ENCODE assay signal across 16 cellular contexts in genomic region chr19:55391702-55392615, GRCh38. TPM values are rescaled to one million over a fixed set of nuclear protein-coding genes. Genes with fewer than 3 reads are reported as not detected.
DNase-seq lines count a peak whose midpoint lies in the region; ATAC-seq, FAIRE-seq and TF ChIP-seq lines count a peak whose summit lies in the region.
"Had no signal": no experiment of that assay in that cellular context is flagged by ENCODE, and none has a peak within 500 bp of the region (broad histone marks: within the 10 kb centered on the region; RNA-seq: fewer than 3 reads in every experiment).

No MANE protein-coding gene starts in this region.

- peaks cover 36 to 41% of the 10 kb centered on the region in 2 experiments for H3K36me3 ChIP-seq in SK-N-SH (replicated peaks in 1 of 2; ENCODE audit: control insufficient read depth in 1 of 2, insufficient read depth in 2 of 2, low read length in 1 of 2)

- 86% methylated on average over 17 of the region's 18 CpGs for WGBS in SK-N-SH (ENCODE audit: low lambda C conversion rate)

- no peak overlapping the region for H3K4me2 ChIP-seq in SK-N-SH

- no peak overlapping the region for H3K4me3 Mint-ChIP-seq in natural killer cell treated with Interleukin-12 subunit alpha and Interleukin-12 subunit beta and Interleukin-15 and Interleukin-18, amount 100 ng/mL, for 72 hours
- H3K4me3 Mint-ChIP-seq in natural killer cell = no peak overlapping the region

- peak; percentile 35 for DNase-seq in natural killer cell treated with Interleukin-12 subunit alpha and Interleukin-12 subunit beta and Interleukin-15 and Interleukin-18, amount 100 ng/mL, for 72 hours (ENCODE audit: low spot score)
- DNase-seq in natural killer cell (no peak), SK-N-SH (peak; percentile 25), fibroblast of mammary gland (ENCODE audit: low read depth) (peak; percentile 80), globus pallidus (ENCODE audit: low spot score) (no peak), RCC 7860 (ENCODE audit: low spot score) (no peak)
- DNase-seq: activated CD4-positive, alpha-beta T cell treated with anti-CD3 and anti-CD28 coated beads, Interleukin-2, amount 50 U/mL, for 4 hours; NCI-H1436; NCI-H510A had no signal

- peaks cover 42% of the 10 kb centered on the region for H3F3A ChIP-seq in SK-N-SH (replicated peaks; ENCODE audit: insufficient read depth)

- ATAC-seq in natural killer cell treated with Interleukin-12 subunit alpha and Interleukin-12 subunit beta and Interleukin-15 and Interleukin-18, amount 100 ng/mL, for 72 hours = no peak
- ATAC-seq in natural killer cell (no peak), GM19452 (IDR thresholded peaks at IDR 0.05; ENCODE audit: unreplicated experiment) (no peak), GM21390 (IDR thresholded peaks at IDR 0.05; ENCODE audit: unreplicated experiment) (no peak)

- no peaks in the 10 kb centered on the region for H3K36me3 Mint-ChIP-seq in natural killer cell treated with Interleukin-12 subunit alpha and Interleukin-12 subunit beta and Interleukin-15 and Interleukin-18, amount 100 ng/mL, for 72 hours
- no peaks in the 10 kb centered on the region for H3K36me3 Mint-ChIP-seq in natural killer cell

- no peaks in the 10 kb centered on the region for H3K9me3 Mint-ChIP-seq in natural killer cell treated with Interleukin-12 subunit alpha and Interleukin-12 subunit beta and Interleukin-15 and Interleukin-18, amount 100 ng/mL, for 72 hours
- no peaks in the 10 kb centered on the region for H3K9me3 Mint-ChIP-seq in natural killer cell

- no peak for TF ChIP-seq CTCF in natural killer cell (IDR thresholded peaks at IDR 0.05)
- no peak for TF ChIP-seq CTCF in SK-N-SH (IDR thresholded peaks at IDR 0.05)
- no peak for TF ChIP-seq CTCF in fibroblast of mammary gland (conservative IDR thresholded peaks at IDR 0.05; ENCODE audit: control insufficient read depth, insufficient read depth, low read depth, low read length)

- H3K4me1 ChIP-seq in SK-N-SH (ENCODE audit: control insufficient read depth in 1 of 2, insufficient read depth in 2 of 2, low read depth in 1 of 2, low read length in 1 of 2) = peaks cover 19 to 40% of the 10 kb centered on the region in 2 experiments; a peak in 3 of 4 replicates

- intact Hi-C loops in natural killer cell (cut with micrococcal nuclease) = no loop called here

- H3K27me3 ChIP-seq in SK-N-SH (ENCODE audit: insufficient read depth) = no peaks in the 10 kb centered on the region
- H3K27me3 ChIP-seq: cardiac muscle cell had no signal

- no peak for TF ChIP-seq RAD21 in SK-N-SH (IDR thresholded peaks at IDR 0.05; ENCODE audit: low read length)

- H3K9me3 ChIP-seq in SK-N-SH = no peaks in the 10 kb centered on the region

- no peak overlapping the region for H3K27ac ChIP-seq in SK-N-SH (ENCODE audit: low read depth in 2 of 2, low read length in 1 of 2)
- H3K27ac ChIP-seq: cardiac muscle cell, parathyroid adenoma had no signal

- H3K9ac ChIP-seq in SK-N-SH = no peak overlapping the region
- H3K9ac ChIP-seq: parathyroid adenoma had no signal

- no peak for TF ChIP-seq EP300 in SK-N-SH (IDR thresholded peaks at IDR 0.05; ENCODE audit: borderline replicate concordance in 1 of 2, low read depth in 1 of 2, low read length in 1 of 2)

- no peak for FAIRE-seq in RCC 7860 (lab: Jason Lieb, UNC)
- FAIRE-seq: urothelium cell line had no signal

- no peaks in the 10 kb centered on the region for H3K9me2 ChIP-seq in SK-N-SH

- peaks cover 36% of the 10 kb centered on the region for H3K79me2 ChIP-seq in SK-N-SH (ENCODE audit: insufficient read depth)

- CTCF ChIA-PET in SK-N-SH (lab: Yijun Ruan, JAX) = interaction anchor here (0.5 to 1.8 kb wide), 4 partner anchors 11 to 112 kb away, joined by 3 to 5 read pairs (median 3); no protein-coding TSS in a partner anchor

- POLR2A ChIA-PET in SK-N-SH (lab: Yijun Ruan, JAX) = interaction anchor here (1.6 to 4.5 kb wide), 2 partner anchors 8 to 15 kb away, joined by 8 to 33 read pairs; partner anchors contain the start of gene UBE2S

- no peak overlapping the region for H2AFZ ChIP-seq in SK-N-SH (ENCODE audit: low read depth)
- H2AFZ ChIP-seq: parathyroid adenoma had no signal

- H3K27me3 Mint-ChIP-seq in natural killer cell treated with Interleukin-12 subunit alpha and Interleukin-12 subunit beta and Interleukin-15 and Interleukin-18, amount 100 ng/mL, for 72 hours = no peaks in the 10 kb centered on the region
- no peaks in the 10 kb centered on the region for H3K27me3 Mint-ChIP-seq in natural killer cell (ENCODE audit: low read depth in 2 of 2)

- peaks cover 20 to 27% of the 10 kb centered on the region in 2 donors for H3K4me1 Mint-ChIP-seq in natural killer cell treated with Interleukin-12 subunit alpha and Interleukin-12 subunit beta and Interleukin-15 and Interleukin-18, amount 100 ng/mL, for 72 hours (ENCODE audit: low read depth in 2 of 2)
- peaks cover 17 to 37% of the 10 kb centered on the region in 2 donors for H3K4me1 Mint-ChIP-seq in natural killer cell

- H4K20me1 ChIP-seq in SK-N-SH (ENCODE audit: insufficient read depth) = peaks cover 55% of the 10 kb centered on the region

- H3K4me3 ChIP-seq in SK-N-SH (ENCODE audit: low read depth in 2 of 2, low read length in 1 of 2) (no peak overlapping the region), fibroblast of mammary gland (ENCODE audit: control insufficient read depth, low read depth, low read length) (no peak overlapping the region)
- H3K4me3 ChIP-seq: cardiac muscle cell had no signal

- no peak overlapping the region for H3K27ac Mint-ChIP-seq in natural killer cell treated with Interleukin-12 subunit alpha and Interleukin-12 subunit beta and Interleukin-15 and Interleukin-18, amount 100 ng/mL, for 72 hours
- H3K27ac Mint-ChIP-seq in natural killer cell = no peak overlapping the region

TF ChIP-seq in SK-N-SH, 30 proteins besides CTCF, POLR2A, EP300 and RAD21:
- no peak for TF ChIP-seq YY1 (IDR thresholded peaks at IDR 0.05; ENCODE audit: low read depth)

RNA-seq across cellular contexts. Expression of gene RPL28, which starts 6.2 kb away (rescaled TPM):
- 1,000 to 10,000 TPM; 1,106 to 1,518 TPM for total RNA-seq in natural killer cell treated with Interleukin-12 subunit alpha and Interleukin-12 subunit beta and Interleukin-15 and Interleukin-18, amount 100 ng/mL, for 72 hours
- total RNA-seq in natural killer cell = 1,000 to 10,000 TPM; 1,373 to 1,704 (median 1,679) TPM
- 2,297 and 2,368 TPM in 2 replicates for polyA plus RNA-seq in SK-N-SH (2012; rRNA removed)
- polyA plus RNA-seq in SK-N-SH (2012; cell fraction: cytosol; rRNA removed) = 721 and 1,465 TPM in 2 replicates
- polyA plus RNA-seq in SK-N-SH (2012; cell fraction: nucleus; rRNA removed) = 482 and 618 TPM in 2 replicates

RNA-seq across cellular contexts. Expression of gene TMEM238, which starts 7.9 kb away (rescaled TPM):
- total RNA-seq in natural killer cell treated with Interleukin-12 subunit alpha and Interleukin-12 subunit beta and Interleukin-15 and Interleukin-18, amount 100 ng/mL, for 72 hours = 1 to 10 TPM; 5.2 to 8.3 TPM
- total RNA-seq in natural killer cell = 1 to 10 TPM; 2.9 to 5.1 (median 4.0) TPM
- 0.08 and 0.12 TPM in 2 replicates for polyA plus RNA-seq in SK-N-SH (2012; rRNA removed)
- polyA plus RNA-seq in SK-N-SH (2012; cell fraction: cytosol; rRNA removed) = 0.03 and 0.05 TPM in 2 replicates
- polyA plus RNA-seq in SK-N-SH (2012; cell fraction: nucleus; rRNA removed) = 0.12 TPM in 1 of 2 replicates, not detected in the other
- total RNA-seq: RPMI7951 had no signal

RNA-seq across cellular contexts. Expression of gene TMEM190, which starts 15.3 kb away (rescaled TPM):
- total RNA-seq in natural killer cell treated with Interleukin-12 subunit alpha and Interleukin-12 subunit beta and Interleukin-15 and Interleukin-18, amount 100 ng/mL, for 72 hours = not detected
- not detected for total RNA-seq in natural killer cell
- 0.77 and 0.91 TPM in 2 replicates for polyA plus RNA-seq in SK-N-SH (2012; rRNA removed)
- polyA plus RNA-seq in SK-N-SH (2012; cell fraction: cytosol; rRNA removed) = 0.08 and 0.30 TPM in 2 replicates
- 14.1 and 29.8 TPM in 2 replicates for polyA plus RNA-seq in SK-N-SH (2012; cell fraction: nucleus; rRNA removed)
- total RNA-seq: cardiac muscle cell, mesenteric fat pad, RPMI7951 had no signal

RNA-seq across cellular contexts. Expression of gene UBE2S, which starts 15.6 kb away (rescaled TPM):
- 100 to 1,000 TPM; 247 to 423 TPM for total RNA-seq in natural killer cell treated with Interleukin-12 subunit alpha and Interleukin-12 subunit beta and Interleukin-15 and Interleukin-18, amount 100 ng/mL, for 72 hours
- total RNA-seq in natural killer cell = 100 to 1,000 TPM in 1 of 3 donors, 10 to 100 TPM in 2; 60.2 to 107 (median 63.9) TPM
- polyA plus RNA-seq in SK-N-SH (2012; rRNA removed) = 84.7 and 133 TPM in 2 replicates
- 57.1 and 81.7 TPM in 2 replicates for polyA plus RNA-seq in SK-N-SH (2012; cell fraction: cytosol; rRNA removed)
- polyA plus RNA-seq in SK-N-SH (2012; cell fraction: nucleus; rRNA removed) = 42.8 and 70.9 TPM in 2 replicates

RNA-seq across cellular contexts. Expression of gene IL11, which starts 21.7 kb away (rescaled TPM):
- under 1 TPM in 1 of 2 donors, not detected in 1; 0.78 TPM for total RNA-seq in natural killer cell treated with Interleukin-12 subunit alpha and Interleukin-12 subunit beta and Interleukin-15 and Interleukin-18, amount 100 ng/mL, for 72 hours
- total RNA-seq in natural killer cell = under 1 TPM; 0.14 to 0.35 (median 0.27) TPM
- 13.2 and 16.1 TPM in 2 replicates for polyA plus RNA-seq in SK-N-SH (2012; rRNA removed)
- 8.4 and 11.0 TPM in 2 replicates for polyA plus RNA-seq in SK-N-SH (2012; cell fraction: cytosol; rRNA removed)
- polyA plus RNA-seq in SK-N-SH (2012; cell fraction: nucleus; rRNA removed) = 22.6 and 33.5 TPM in 2 replicates
- total RNA-seq: mesenteric fat pad had no signal
- polyA plus RNA-seq: cardiac muscle cell had no signal

Comparison
In these comparisons a context has a peak if more than half of its experiments do, and no peak if none do; other contexts are left out.
1. DNase-seq: peak in natural killer cell treated with Interleukin-12 subunit alpha and Interleukin-12 subunit beta and Interleukin-15 and Interleukin-18, amount 100 ng/mL, for 72 hours (single experiment), SK-N-SH (single experiment) and fibroblast of mammary gland (single experiment); none in natural killer cell (single experiment), globus pallidus (single experiment) and RCC 7860 (single experiment).